ENCODE assay signal across 27 cellular contexts in the genomic region with DNA sequence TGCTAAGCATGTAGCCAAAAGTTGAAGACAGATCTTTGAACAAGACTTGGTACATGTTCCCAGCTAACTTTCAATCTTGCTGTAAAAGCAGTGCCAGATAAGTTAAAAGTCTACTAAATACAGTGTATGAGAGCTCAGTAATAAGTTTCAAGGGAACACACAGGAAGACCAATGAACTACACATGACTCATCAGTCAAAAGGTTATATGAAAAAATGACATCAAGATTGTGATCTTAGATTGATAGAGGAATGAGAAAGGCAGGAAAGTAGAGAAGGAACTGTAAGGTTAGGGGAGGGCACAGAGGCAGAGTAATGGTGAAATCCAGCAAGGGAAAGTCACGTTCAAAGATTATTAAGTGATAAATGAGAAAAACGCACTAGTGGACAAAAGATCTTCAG.
DNase-seq lines count a peak whose midpoint lies in the region; FAIRE-seq and TF ChIP-seq lines count a peak whose summit lies in the region.
"Had no signal": no experiment of that assay in that cellular context is flagged by ENCODE, and none has a peak within 500 bp of the region (broad histone marks: within the 10 kb centered on the region; RNA-seq: fewer than 3 reads in every experiment).

No MANE protein-coding gene starts in this region.

- H3K23ac ChIP-seq in mesenchymal stem cell (ENCODE audit: low read length in 2 of 2), result no peak overlapping the region

- no peak overlapping the region for H2BK15ac ChIP-seq in mesenchymal stem cell (ENCODE audit: low read depth, poor library complexity, severe bottlenecking)

- no peak overlapping the region for H3K4me2 ChIP-seq in mesenchymal stem cell (ENCODE audit: low read length, poor library complexity, severe bottlenecking)
- H3K4me2 ChIP-seq: BLaER1 treated with 17β-estradiol and CSF1 and Interleukin-3, amounts not matched to agents 10 nM and 100 nM; KMS-11 had no signal

- no peak overlapping the region for H3K27ac ChIP-seq in mesenchymal stem cell (ENCODE audit: low read length, poor library complexity, severe bottlenecking)
- H3K27ac ChIP-seq: BLaER1 treated with 17β-estradiol and CSF1 and Interleukin-3, amounts not matched to agents 10 nM and 100 nM; KMS-11; psoas muscle; sigmoid colon; tibial artery had no signal

- H2BK12ac ChIP-seq in mesenchymal stem cell (ENCODE audit: low read length in 2 of 2), result no peak overlapping the region

- H3K36me3 ChIP-seq in bronchial epithelial cell (ENCODE audit: control insufficient read depth, insufficient read depth, low read length) (no peaks in the 10 kb centered on the region), mesenchymal stem cell (ENCODE audit: control insufficient read depth in 1 of 2, insufficient read depth in 2 of 2, low read depth in 1 of 2, low read length in 2 of 2) (no peaks in the 10 kb centered on the region)
- H3K36me3 ChIP-seq: BLaER1 treated with 17β-estradiol and CSF1 and Interleukin-3, amounts not matched to agents 10 nM and 100 nM; sigmoid colon; tibial artery had no signal

- H3K9ac ChIP-seq in mesenchymal stem cell (ENCODE audit: low read length), result no peak overlapping the region
- H3K9ac ChIP-seq: BLaER1 treated with 17β-estradiol and CSF1 and Interleukin-3, amounts not matched to agents 10 nM and 100 nM; KMS-11 had no signal

- no peak overlapping the region for H2AFZ ChIP-seq in mesenchymal stem cell (ENCODE audit: low read depth, low read length)

- no peak overlapping the region for H2BK120ac ChIP-seq in mesenchymal stem cell (ENCODE audit: low read depth, low read length)

- no peak overlapping the region for H4K8ac ChIP-seq in mesenchymal stem cell (ENCODE audit: low read length)

- no peaks in the 10 kb centered on the region for H3K27me3 ChIP-seq in bronchial epithelial cell (ENCODE audit: control insufficient read depth, insufficient read depth, low read length)
- H3K27me3 ChIP-seq in mesenchymal stem cell (ENCODE audit: control insufficient read depth in 1 of 2, insufficient read depth in 1 of 2, low read length in 2 of 2), result no peaks in the 10 kb centered on the region
- H3K27me3 ChIP-seq: BLaER1 treated with 17β-estradiol and CSF1 and Interleukin-3, amounts not matched to agents 10 nM and 100 nM; sigmoid colon; tibial artery had no signal

- no peak overlapping the region for H3K4me3 ChIP-seq in bronchial epithelial cell (ENCODE audit: low read depth, low read length)
- H3K4me3 ChIP-seq in mesenchymal stem cell (ENCODE audit: insufficient read depth in 1 of 2, low read depth in 1 of 2, low read length in 2 of 2), result no peak overlapping the region
- H3K4me3 ChIP-seq: BLaER1 treated with 17β-estradiol and CSF1 and Interleukin-3, amounts not matched to agents 10 nM and 100 nM; psoas muscle; sigmoid colon; tibial artery had no signal

- no peak overlapping the region for H3K4ac ChIP-seq in mesenchymal stem cell (ENCODE audit: low read depth in 1 of 2, low read length in 2 of 2)

- TF ChIP-seq CTCF in bronchial epithelial cell (IDR thresholded peaks at IDR 0.05; ENCODE audit: insufficient read depth, low read length, severe bottlenecking), result no peak

- H3K18ac ChIP-seq in mesenchymal stem cell (ENCODE audit: low read depth in 1 of 2, low read length in 2 of 2), result no peak overlapping the region

- no peak overlapping the region for H2BK5ac ChIP-seq in mesenchymal stem cell (ENCODE audit: low read depth, low read length, poor library complexity, severe bottlenecking)

- H3K9me3 ChIP-seq in mesenchymal stem cell (ENCODE audit: control insufficient read depth, low read length), result no peaks in the 10 kb centered on the region
- H3K9me3 ChIP-seq: BLaER1 treated with 17β-estradiol and CSF1 and Interleukin-3, amounts not matched to agents 10 nM and 100 nM; Caco-2; psoas muscle; sigmoid colon; tibial artery had no signal

- FAIRE-seq in bronchial epithelial cell (lab: Jason Lieb, UNC), result no peak
- FAIRE-seq: islet of Langerhans had no signal

- DNase-seq in EL (peak; percentile 40), LHCN-M2 (ENCODE audit: low read depth) (peak; percentile 38), bronchial epithelial cell (ENCODE audit: low read depth) (peak; percentile 52), mesenchymal stem cell (peak; percentile 8), NCI-H1417 treated with DMSO at 0.1 percent for 48 hours (lab: John Stamatoyannopoulos, UW) (no peak), islet precursor cell (no peak), T1000 (lab: John Stamatoyannopoulos, UW) (no peak), COLO668 (lab: John Stamatoyannopoulos, UW; ENCODE audit: unreplicated experiment) (no peak)
- DNase-seq: activated CD4-positive, alpha-beta T cell treated with anti-CD3 and anti-CD28 coated beads for 1 hour; activated CD8-positive, alpha-beta T cell treated with anti-CD3 and anti-CD28 coated beads for 36 hours; activated naive CD4-positive, alpha-beta T cell treated with anti-CD3 and anti-CD28 coated beads for 36 hours; Caco-2; midbrain; naive thymus-derived CD4-positive, alpha-beta T cell; NCI-H1417; NCI-H2029 treated with DMSO at 0.1 percent for 48 hours; NCI-H524 treated with DMSO at 0.1 percent for 48 hours; nucleus accumbens; OCI-M1; psoas muscle; Right ventricle myocardium superior; sigmoid colon; stimulated activated CD4-positive, alpha-beta T cell treated with anti-CD3 and anti-CD28 coated beads, Interleukin-4, amount 100 ng/mL, for 24 hours; tibial artery had no signal

- no peak overlapping the region for H3K14ac ChIP-seq in mesenchymal stem cell (ENCODE audit: low read length in 2 of 2)

- 71% methylated on average over 2 of the region's 2 CpGs for WGBS in mesenchymal stem cell

- no peaks in the 10 kb centered on the region for H3K79me1 ChIP-seq in mesenchymal stem cell (replicated peaks; ENCODE audit: low read length, poor library complexity, severe bottlenecking)

- no peak overlapping the region for H4K91ac ChIP-seq in mesenchymal stem cell (ENCODE audit: low read length)

- no peaks in the 10 kb centered on the region for H3K4me1 ChIP-seq in mesenchymal stem cell (ENCODE audit: control insufficient read depth, insufficient read depth, low read depth, low read length)
- H3K4me1 ChIP-seq: Caco-2, psoas muscle, sigmoid colon, tibial artery had no signal

- H2AK5ac ChIP-seq in mesenchymal stem cell (ENCODE audit: low read length, severe bottlenecking), result no peak overlapping the region

Comparison
In these comparisons a context has a peak if more than half of its experiments do, and no peak if none do; other contexts are left out.
1. DNase-seq: peak in EL (single experiment), LHCN-M2 (single experiment), bronchial epithelial cell (single experiment) and mesenchymal stem cell (single experiment); none in NCI-H1417 treated with DMSO at 0.1 percent for 48 hours (single experiment), islet precursor cell (single experiment), T1000 (single experiment) and COLO668 (single experiment).